8 cellular contexts compared by ENCODE assay signal in genomic region chr17:42378597-42379594, GRCh38. TPM values are rescaled to one million over a fixed set of nuclear protein-coding genes. Genes with fewer than 3 reads are reported as not detected.
DNase-seq lines count a peak whose midpoint lies in the region; ATAC-seq, FAIRE-seq and TF ChIP-seq lines count a peak whose summit lies in the region.

No MANE protein-coding gene starts in this region.

- WGBS in pancreas, 2 donors: 4 to 5% methylated on average over 10 of the region's 10 CpGs

- DNase-seq in DMS53 (lab: John Stamatoyannopoulos, UW) (peak; percentile 56), DMS53 treated with DMSO at 0.1 percent for 48 hours (lab: John Stamatoyannopoulos, UW; ENCODE audit: unreplicated experiment) (no peak), SJSA1 (ENCODE audit: low read depth in 1 of 2, low spot score in 2 of 2) (peak in 1 of 2 experiments; percentile 58), fibroblast of gingiva (ENCODE audit: low read depth) (peak; percentile 10), pancreas (no peak), SHP77 treated with DMSO at 0.1 percent for 48 hours (lab: John Stamatoyannopoulos, UW) (no peak), H4 (ENCODE audit: low spot score) (no peak)

- H3K9me3 ChIP-seq in SJSA1 (replicated peaks): no peaks in the 10 kb centered on the region
- no peaks in the 10 kb centered on the region for H3K9me3 ChIP-seq in pancreas

- H3K4me3 ChIP-seq in SJSA1: peak overlapping the region; percentile 27
- peak overlapping the region in 2 of 4 donors; percentile 22 to 27 for H3K4me3 ChIP-seq in pancreas

- no peaks in the 10 kb centered on the region; the same call in 1 of the 2 replicates for H3K36me3 ChIP-seq in SJSA1
- H3K36me3 ChIP-seq in pancreas: no peaks in the 10 kb centered on the region

- ATAC-seq in pancreas (peak; percentile 42 to 83 (median 76)), HG03442 (IDR thresholded peaks at IDR 0.05; ENCODE audit: unreplicated experiment) (no peak)

- H3K27me3 ChIP-seq in SJSA1 (replicated peaks) (no peaks in the 10 kb centered on the region), pancreas (no peaks in the 10 kb centered on the region)

- FAIRE-seq in pancreas (lab: Jason Lieb, UNC): no peak

- H3K4me1 ChIP-seq in SJSA1 (replicated peaks) (peaks cover 18% of the 10 kb centered on the region), pancreas (peaks cover 28 to 55% (median 50%) of the 10 kb centered on the region in 3 donors)

- intact Hi-C loops in pancreas (cut with DNase I): no loop called here

- TF ChIP-seq CTCF in pancreas (IDR thresholded peaks at IDR 0.05): no peak

- peak overlapping the region; percentile 42 for H3K27ac ChIP-seq in SJSA1
- H3K27ac ChIP-seq in pancreas: peak overlapping the region; percentile 24 to 85 (median 54)

RNA-seq across cellular contexts. Expression of gene STAT3, which starts 9.3 kb away (rescaled TPM):
- total RNA-seq in SJSA1 (2014; rRNA removed; shearing (Covaris generic)): 41.1 and 65.8 TPM in 2 replicates
- total RNA-seq in pancreas: 100 to 1,000 TPM in 2 of 6 donors, 10 to 100 TPM in 4; 63.3 to 127 (median 78.6) TPM
- 10 to 100 TPM; 37.9 to 42.9 TPM for polyA plus RNA-seq in pancreas
- total RNA-seq in H4 (2014; rRNA removed; shearing (Covaris generic)): 72.6 and 77.5 TPM in 2 replicates

RNA-seq across cellular contexts. Expression of gene CAVIN1, which starts 44.2 kb away (rescaled TPM):
- total RNA-seq in SJSA1 (2014; rRNA removed; shearing (Covaris generic)): 319 and 331 TPM in 2 replicates
- total RNA-seq in pancreas: 10 to 100 TPM; 11.5 to 42.6 (median 19.6) TPM
- 10 to 100 TPM; 25.2 to 32.9 TPM for polyA plus RNA-seq in pancreas
- 53.8 and 69.6 TPM in 2 replicates for total RNA-seq in H4 (2014; rRNA removed; shearing (Covaris generic))

Comparison
In these comparisons a context has a peak if more than half of its experiments do, and no peak if none do; other contexts are left out.
1. DNase-seq: peak in DMS53 (single experiment) and fibroblast of gingiva (single experiment); none in DMS53 treated with DMSO at 0.1 percent for 48 hours (single experiment), pancreas (0 of 6), SHP77 treated with DMSO at 0.1 percent for 48 hours (single experiment) and H4 (single experiment).